16 cellular contexts compared by ENCODE assay signal in genomic region chr11:72631806-72632731, GRCh38. TPM values are rescaled to one million over a fixed set of nuclear protein-coding genes. Genes with fewer than 3 reads are reported as not detected.
DNase-seq lines count a peak whose midpoint lies in the region; ATAC-seq and TF ChIP-seq lines count a peak whose summit lies in the region.
"Had no signal": no experiment of that assay in that cellular context is flagged by ENCODE, and none has a peak within 500 bp of the region (broad histone marks: within the 10 kb centered on the region; RNA-seq: fewer than 3 reads in every experiment).

No MANE protein-coding gene starts in this region.

- H3K4me3 ChIP-seq in choroid plexus epithelial cell (ENCODE audit: low read depth, low read length) (no peak overlapping the region), left lung (no peak overlapping the region), MM.1S (ENCODE audit: low read length) (no peak overlapping the region)
- H3K4me3 ChIP-seq: thyroid gland had no signal

- no peaks in the 10 kb centered on the region for H3K9me3 ChIP-seq in left lung
- H3K9me3 ChIP-seq in MM.1S (replicated peaks; ENCODE audit: insufficient read depth, low read length): no peaks in the 10 kb centered on the region
- H3K9me3 ChIP-seq: thyroid gland had no signal

- peak; percentile 10 for DNase-seq in NCI-H1105 (lab: John Stamatoyannopoulos, UW)
- DNase-seq in NCI-H1105 treated with DMSO at 0.1 percent for 48 hours (lab: John Stamatoyannopoulos, UW): no peak
- DNase-seq in choroid plexus epithelial cell (ENCODE audit: low read depth): peak; percentile 65
- peak in 1 of 2 donors; percentile 55 for DNase-seq in left lung
- no peak for DNase-seq in MM.1S
- no peak for DNase-seq in natural killer cell
- DNase-seq: 8988T; activated CD4-positive, alpha-beta memory T cell treated with anti-CD3 and anti-CD28 coated beads, Interleukin-2, amount 10 ng/mL, durations not matched to agents 7 days and 5 days; DND-41; naive B cell; NCI-H2081; SIG-M5; stimulated activated CD4-positive, alpha-beta T cell treated with anti-CD3 and anti-CD28 coated beads, Interleukin-2, amount 100 ng/mL, for 24 hours had no signal

- H3K9me2 ChIP-seq in MM.1S (replicated peaks; ENCODE audit: insufficient read depth, low read length): no peaks in the 10 kb centered on the region

- H3K79me2 ChIP-seq in MM.1S (ENCODE audit: low read length): no peaks in the 10 kb centered on the region

- H3K27me3 ChIP-seq in left lung: peaks cover 0 to 54% of the 10 kb centered on the region in 2 donors
- peaks cover 37% of the 10 kb centered on the region for H3K27me3 ChIP-seq in MM.1S (replicated peaks; ENCODE audit: insufficient read depth, low read length)
- H3K27me3 ChIP-seq: thyroid gland had no signal

- H3K4me3 Mint-ChIP-seq in natural killer cell: no peak overlapping the region
- H3K4me3 Mint-ChIP-seq: activated CD4-positive, alpha-beta memory T cell treated with anti-CD3 and anti-CD28 coated beads, Interleukin-2, amount 10 ng/mL, durations not matched to agents 7 days and 5 days; naive B cell had no signal

- H3K4me1 ChIP-seq in left lung: no peaks in the 10 kb centered on the region
- peaks cover 2% of the 10 kb centered on the region; the same call in 1 of the 2 replicates for H3K4me1 ChIP-seq in MM.1S (ENCODE audit: low read length)

- H3K36me3 ChIP-seq in left lung (no peaks in the 10 kb centered on the region), MM.1S (replicated peaks; ENCODE audit: insufficient read depth, low read length) (no peaks in the 10 kb centered on the region)
- H3K36me3 ChIP-seq: thyroid gland had no signal

- H4K20me1 ChIP-seq in MM.1S (ENCODE audit: insufficient read depth, low read length): no peaks in the 10 kb centered on the region

- peaks cover 1 to 10% of the 10 kb centered on the region in 2 donors for H3K27me3 Mint-ChIP-seq in natural killer cell (ENCODE audit: low read depth in 2 of 2)

- H3K36me3 Mint-ChIP-seq in natural killer cell: no peaks in the 10 kb centered on the region
- H3K36me3 Mint-ChIP-seq: naive B cell had no signal

- no peak overlapping the region for H2AFZ ChIP-seq in MM.1S (ENCODE audit: low read length)

- TF ChIP-seq CTCF in choroid plexus epithelial cell (conservative IDR thresholded peaks at IDR 0.05; ENCODE audit: low read depth, low read length) (no peak), left lung (IDR thresholded peaks at IDR 0.05) (no peak), MM.1S (IDR thresholded peaks at IDR 0.05; ENCODE audit: low read length) (no peak), natural killer cell (IDR thresholded peaks at IDR 0.05) (no peak)

- H3K9me3 Mint-ChIP-seq in natural killer cell: no peaks in the 10 kb centered on the region
- H3K9me3 Mint-ChIP-seq: activated CD4-positive, alpha-beta memory T cell treated with anti-CD3 and anti-CD28 coated beads, Interleukin-2, amount 10 ng/mL, durations not matched to agents 7 days and 5 days; naive B cell had no signal

- H3K4me2 ChIP-seq in MM.1S (ENCODE audit: low read depth, low read length): no peak overlapping the region

- H3K27ac Mint-ChIP-seq in natural killer cell: no peak overlapping the region
- H3K27ac Mint-ChIP-seq: activated CD4-positive, alpha-beta memory T cell treated with anti-CD3 and anti-CD28 coated beads, Interleukin-2, amount 10 ng/mL, durations not matched to agents 7 days and 5 days had no signal

- peaks cover 0 to 4% of the 10 kb centered on the region in 2 donors for H3K4me1 Mint-ChIP-seq in natural killer cell

- no peak overlapping the region for H3K27ac ChIP-seq in left lung
- peak overlapping the region; percentile 62 for H3K27ac ChIP-seq in temporal lobe (ENCODE audit: low read depth, low read length)
- no peak overlapping the region for H3K27ac ChIP-seq in MM.1S (ENCODE audit: low read length)

- peak; percentile 53 for ATAC-seq in left lung
- ATAC-seq in natural killer cell: no peak
- no peak for ATAC-seq in HG02588 (IDR thresholded peaks at IDR 0.05; ENCODE audit: unreplicated experiment)

- H3F3A ChIP-seq in MM.1S (ENCODE audit: insufficient read depth, low read length): no peaks in the 10 kb centered on the region

- H3K9ac ChIP-seq in MM.1S (ENCODE audit: low read length): no peak overlapping the region

- intact Hi-C loops in left lung (cut with DNase I) (no loop called here), natural killer cell (cut with micrococcal nuclease) (no loop called here)

RNA-seq across cellular contexts. Expression of gene PDE2A, which starts 42.2 kb away (rescaled TPM):
- total RNA-seq in left lung: 10 to 100 TPM in 1 of 2 donors, 1 to 10 TPM in 1; 9.7 to 13.8 TPM
- 80.4 TPM for total RNA-seq in temporal lobe
- total RNA-seq in natural killer cell: 10 to 100 TPM in 1 of 3 donors, 1 to 10 TPM in 2; 8.7 to 11.9 (median 9.0) TPM

Comparison
In these comparisons a context has a peak if more than half of its experiments do, and no peak if none do; other contexts are left out.
1. DNase-seq: peak in NCI-H1105 (single experiment) and choroid plexus epithelial cell (single experiment); none in NCI-H1105 treated with DMSO at 0.1 percent for 48 hours (single experiment), MM.1S (single experiment) and natural killer cell (single experiment).